In genomic region chr12:75706786-75707605, GRCh38 we compare ENCODE assay signal across 11 cellular contexts.
DNase-seq lines count a peak whose midpoint lies in the region; ATAC-seq and TF ChIP-seq lines count a peak whose summit lies in the region.
"Had no signal": no experiment of that assay in that cellular context is flagged by ENCODE, and none has a peak within 500 bp of the region (broad histone marks: within the 10 kb centered on the region; RNA-seq: fewer than 3 reads in every experiment).

No MANE protein-coding gene starts in this region.

- no peak overlapping the region for H3K4me3 Mint-ChIP-seq in naive thymus-derived CD4-positive, alpha-beta T cell

- POLR2A ChIA-PET in naive thymus-derived CD4-positive, alpha-beta T cell (lab: Charles Lee) = no interaction called here

- peaks cover 0 to 11% of the 10 kb centered on the region in 2 donors for H3K4me1 ChIP-seq in ascending aorta
- peaks cover 3% of the 10 kb centered on the region in 2 donors for H3K4me1 ChIP-seq in naive thymus-derived CD4-positive, alpha-beta T cell (ENCODE audit: control insufficient read depth in 2 of 2, insufficient read depth in 2 of 2, low read length in 2 of 2)

- peak; percentile 51 for ATAC-seq in HG03469 (IDR thresholded peaks at IDR 0.05; ENCODE audit: unreplicated experiment)
- no peak for ATAC-seq in naive thymus-derived CD4-positive, alpha-beta T cell

- peak overlapping the region; percentile 1 to 12 for H3K27ac ChIP-seq in ascending aorta
- no peak overlapping the region for H3K27ac ChIP-seq in naive thymus-derived CD4-positive, alpha-beta T cell (ENCODE audit: low read depth, low read length)

- peaks cover 0 to 32% (median 0%) of the 10 kb centered on the region in 5 donors for H3K27me3 Mint-ChIP-seq in naive thymus-derived CD4-positive, alpha-beta T cell

- peak; percentile 50 for DNase-seq in AG10803 (ENCODE audit: low read depth)
- no peak for DNase-seq in ascending aorta (ENCODE audit: low spot score in 2 of 2)
- DNase-seq in left kidney (ENCODE audit: low read depth, low spot score) = peak; percentile 70
- no peak for DNase-seq in NCI-H345 (lab: John Stamatoyannopoulos, UW)
- DNase-seq in naive thymus-derived CD4-positive, alpha-beta T cell = no peak
- DNase-seq in 8988T = no peak
- DNase-seq in NCI-H1092 treated with DMSO at 0.1 percent for 48 hours (lab: John Stamatoyannopoulos, UW) = no peak
- DNase-seq: NCI-H1436, substantia nigra had no signal

- H3K36me3 ChIP-seq in ascending aorta = no peaks in the 10 kb centered on the region
- no peaks in the 10 kb centered on the region for H3K36me3 ChIP-seq in naive thymus-derived CD4-positive, alpha-beta T cell (ENCODE audit: control insufficient read depth in 2 of 3, insufficient read depth in 3 of 3, low read length in 3 of 3)

- no peak overlapping the region for H3K27ac Mint-ChIP-seq in naive thymus-derived CD4-positive, alpha-beta T cell

- no peaks in the 10 kb centered on the region for H3K27me3 ChIP-seq in ascending aorta
- no peaks in the 10 kb centered on the region for H3K27me3 ChIP-seq in naive thymus-derived CD4-positive, alpha-beta T cell (ENCODE audit: control insufficient read depth in 2 of 2, insufficient read depth in 2 of 2, low read length in 2 of 2)

- H3K9me3 Mint-ChIP-seq in naive thymus-derived CD4-positive, alpha-beta T cell = no peaks in the 10 kb centered on the region

- CTCF ChIA-PET in naive thymus-derived CD4-positive, alpha-beta T cell (lab: Charles Lee) = no interaction called here

- H3K9me3 ChIP-seq in ascending aorta = no peaks in the 10 kb centered on the region
- H3K9me3 ChIP-seq in naive thymus-derived CD4-positive, alpha-beta T cell (ENCODE audit: control insufficient read depth in 2 of 3, low read length in 3 of 3) = no peaks in the 10 kb centered on the region

- intact Hi-C loops in ascending aorta (cut with DNase I) = no loop called here
- intact Hi-C loops in naive thymus-derived CD4-positive, alpha-beta T cell (cut with micrococcal nuclease) = no loop called here

- peaks cover 6 to 15% (median 9%) of the 10 kb centered on the region in 7 donors for H3K4me1 Mint-ChIP-seq in naive thymus-derived CD4-positive, alpha-beta T cell

- H3K4me3 ChIP-seq in AG10803 (ENCODE audit: low read length) (no peak overlapping the region), ascending aorta (no peak overlapping the region)
- no peak overlapping the region for H3K4me3 ChIP-seq in naive thymus-derived CD4-positive, alpha-beta T cell (ENCODE audit: low read length)
- H3K4me3 ChIP-seq: skin epidermis had no signal

- no peaks in the 10 kb centered on the region for H3K36me3 Mint-ChIP-seq in naive thymus-derived CD4-positive, alpha-beta T cell

- TF ChIP-seq CTCF in AG10803 (conservative IDR thresholded peaks at IDR 0.05; ENCODE audit: low read length) = no peak
- no peak for TF ChIP-seq CTCF in ascending aorta (IDR thresholded peaks at IDR 0.05)

Comparison
In these comparisons a context has a peak if more than half of its experiments do, and no peak if none do; other contexts are left out.
1. DNase-seq: peak in AG10803 (single experiment) and left kidney (single experiment); none in ascending aorta (0 of 2), NCI-H345 (single experiment), naive thymus-derived CD4-positive, alpha-beta T cell (0 of 9), 8988T (single experiment) and NCI-H1092 treated with DMSO at 0.1 percent for 48 hours (single experiment).